23 cellular contexts compared by ENCODE assay signal in the genomic region with DNA sequence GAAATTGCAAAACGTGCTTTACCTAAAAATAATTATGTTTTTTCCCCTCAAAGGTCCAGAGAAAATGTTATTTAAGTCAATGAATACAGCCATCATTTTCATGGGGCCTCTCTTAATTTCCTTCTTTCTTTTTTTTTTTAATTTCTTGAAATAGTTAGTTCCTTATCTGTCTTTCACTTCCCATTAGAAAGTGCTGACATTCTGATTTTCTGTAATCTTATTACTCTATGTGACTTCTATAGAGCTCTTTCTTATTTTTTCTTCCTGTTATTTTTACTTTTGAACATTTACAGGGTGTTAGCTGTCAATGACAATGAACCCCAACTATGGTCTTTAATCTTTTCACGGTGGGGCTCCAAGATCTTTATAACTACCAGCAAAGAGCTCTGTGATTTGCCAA. TPM values are rescaled to one million over a fixed set of nuclear protein-coding genes. Genes with fewer than 3 reads are reported as not detected.
A peak's percentile ranks its signal among the peaks of the same experiment; 100 is the strongest.
DNase-seq lines count a peak whose midpoint lies in the region; ATAC-seq, FAIRE-seq and TF ChIP-seq lines count a peak whose summit lies in the region.
"Had no signal": no experiment of that assay in that cellular context is flagged by ENCODE, and none has a peak within 500 bp of the region (broad histone marks: within the 10 kb centered on the region; RNA-seq: fewer than 3 reads in every experiment).

No MANE protein-coding gene starts in this region.

- TF ChIP-seq RAD21 in A549 (conservative IDR thresholded peaks at IDR 0.05 in 1 of 2, IDR thresholded peaks at IDR 0.05 in 1 of 2), result no peak

- TF ChIP-seq POLR2A in A549 (IDR thresholded peaks at IDR 0.05; ENCODE audit: low read length), result no peak

- H3K4me1 ChIP-seq in A549 (no peaks in the 10 kb centered on the region), Karpas-422 (ENCODE audit: low read length) (peaks cover 17% of the 10 kb centered on the region), mesenchymal stem cell (ENCODE audit: control insufficient read depth, insufficient read depth, low read depth, low read length) (no peaks in the 10 kb centered on the region), GM23338 (ENCODE audit: insufficient read depth) (no peaks in the 10 kb centered on the region), neural progenitor cell (peaks cover 8% of the 10 kb centered on the region)

- no peaks in the 10 kb centered on the region for H3K9me2 ChIP-seq in Karpas-422 (replicated peaks; ENCODE audit: insufficient read depth, low read length)
- H3K9me2 ChIP-seq in SU-DHL-6 (replicated peaks; ENCODE audit: insufficient read depth, low read length), result no peaks in the 10 kb centered on the region
- no peaks in the 10 kb centered on the region for H3K9me2 ChIP-seq in GM23338 (ENCODE audit: insufficient read depth)

- H2BK120ac ChIP-seq in mesenchymal stem cell (ENCODE audit: low read depth, low read length), result no peak overlapping the region

- CTCF ChIA-PET in A549 (lab: Yijun Ruan, JAX), result interaction anchor here (1.0 kb wide), 3 partner anchors 8 to 12 kb away, joined by 3 read pairs; no protein-coding TSS in a partner anchor

- H3K9ac ChIP-seq in Karpas-422 (ENCODE audit: low read length), result no peak overlapping the region
- no peak overlapping the region for H3K9ac ChIP-seq in SU-DHL-6 (ENCODE audit: low read length)
- H3K9ac ChIP-seq in mesenchymal stem cell (ENCODE audit: low read length), result no peak overlapping the region
- H3K9ac ChIP-seq in neural progenitor cell, result no peak overlapping the region

- H2AFZ ChIP-seq in Karpas-422 (ENCODE audit: low read length) (no peak overlapping the region), SU-DHL-6 (ENCODE audit: low read depth, low read length, severe bottlenecking) (no peak overlapping the region), mesenchymal stem cell (ENCODE audit: low read depth, low read length) (no peak overlapping the region), GM23338 (no peak overlapping the region), neural progenitor cell (replicated peaks) (no peak overlapping the region)
- H2AFZ ChIP-seq: hepatocyte had no signal

- H3K4me1 Mint-ChIP-seq in GM23338 (no peaks in the 10 kb centered on the region), neural progenitor cell (no peaks in the 10 kb centered on the region)

- H3K36me3 ChIP-seq in Karpas-422 (ENCODE audit: insufficient read depth, low read length) (no peaks in the 10 kb centered on the region), SU-DHL-6 (ENCODE audit: low read length) (peaks cover 4% of the 10 kb centered on the region; the same call in 1 of the 2 replicates), mesenchymal stem cell (ENCODE audit: control insufficient read depth in 1 of 2, insufficient read depth in 2 of 2, low read depth in 1 of 2, low read length in 2 of 2) (no peaks in the 10 kb centered on the region), GM23338 (ENCODE audit: insufficient read depth) (no peaks in the 10 kb centered on the region; the same call in 1 of the 2 replicates), neural progenitor cell (no peaks in the 10 kb centered on the region)
- H3K36me3 ChIP-seq: brain microvascular endothelial cell had no signal

- H3K79me1 ChIP-seq in mesenchymal stem cell (replicated peaks; ENCODE audit: low read length, poor library complexity, severe bottlenecking), result no peaks in the 10 kb centered on the region

- peaks cover 11% of the 10 kb centered on the region; the same call in 1 of the 3 replicates for H3K9me3 ChIP-seq in A549
- H3K9me3 ChIP-seq in Karpas-422 (ENCODE audit: low read length), result peaks cover 11% of the 10 kb centered on the region
- H3K9me3 ChIP-seq in SU-DHL-6 (ENCODE audit: insufficient read depth, low read length), result peaks cover 8% of the 10 kb centered on the region
- H3K9me3 ChIP-seq in mesenchymal stem cell (ENCODE audit: control insufficient read depth, low read length), result peaks cover 22% of the 10 kb centered on the region
- H3K9me3 ChIP-seq in neural progenitor cell (ENCODE audit: low read depth), result no peaks in the 10 kb centered on the region

- no peak overlapping the region for H3K18ac ChIP-seq in mesenchymal stem cell (ENCODE audit: low read depth in 1 of 2, low read length in 2 of 2)

- H2BK15ac ChIP-seq in mesenchymal stem cell (ENCODE audit: low read depth, poor library complexity, severe bottlenecking), result no peak overlapping the region

- 17% methylated on average over 2 of the region's 2 CpGs for WGBS in A549 (ENCODE audit: missing lambda C conversion rate)
- 70% methylated on average over 2 of the region's 2 CpGs for WGBS in mesenchymal stem cell

- H4K8ac ChIP-seq in mesenchymal stem cell (ENCODE audit: low read length), result no peak overlapping the region

- H4K20me1 ChIP-seq in Karpas-422 (ENCODE audit: insufficient read depth, low read depth, low read length) (no peaks in the 10 kb centered on the region), SU-DHL-6 (ENCODE audit: low read depth, low read length) (no peaks in the 10 kb centered on the region), GM23338 (replicated peaks; ENCODE audit: insufficient read depth) (no peaks in the 10 kb centered on the region), neural progenitor cell (ENCODE audit: low read depth) (no peaks in the 10 kb centered on the region)

- no peak overlapping the region for H2BK5ac ChIP-seq in mesenchymal stem cell (ENCODE audit: low read depth, low read length, poor library complexity, severe bottlenecking)

- H3K4ac ChIP-seq in mesenchymal stem cell (ENCODE audit: low read depth in 1 of 2, low read length in 2 of 2), result no peak overlapping the region

- ATAC-seq in A549, result no peak
- no peak for ATAC-seq in HG02870 (IDR thresholded peaks at IDR 0.05; ENCODE audit: unreplicated experiment)
- ATAC-seq in GM23338, result no peak
- ATAC-seq: PC-3, SK-N-SH treated with all-trans-retinoic acid at 6 μM for 48 hours had no signal

- no peak overlapping the region for H2BK12ac ChIP-seq in mesenchymal stem cell (ENCODE audit: low read length in 2 of 2)

- no peak overlapping the region for H2AK5ac ChIP-seq in mesenchymal stem cell (ENCODE audit: low read length, severe bottlenecking)

- no peaks in the 10 kb centered on the region for H3K27me3 ChIP-seq in Karpas-422 (ENCODE audit: low read length)
- H3K27me3 ChIP-seq in SU-DHL-6 (ENCODE audit: low read length), result no peaks in the 10 kb centered on the region
- H3K27me3 ChIP-seq in mesenchymal stem cell (ENCODE audit: control insufficient read depth in 1 of 2, insufficient read depth in 1 of 2, low read length in 2 of 2), result no peaks in the 10 kb centered on the region
- no peaks in the 10 kb centered on the region for H3K27me3 ChIP-seq in GM23338 (ENCODE audit: insufficient read depth)
- no peaks in the 10 kb centered on the region for H3K27me3 ChIP-seq in neural progenitor cell
- H3K27me3 ChIP-seq: brain microvascular endothelial cell, hepatocyte had no signal

- H3K9me3 Mint-ChIP-seq in GM23338 (peaks cover 10% of the 10 kb centered on the region), neural progenitor cell (peaks cover 14% of the 10 kb centered on the region)

- no peaks in the 10 kb centered on the region for H3K27me3 Mint-ChIP-seq in GM23338 (ENCODE audit: insufficient read depth, low read depth, poor library complexity)
- H3K27me3 Mint-ChIP-seq in neural progenitor cell (ENCODE audit: insufficient read depth, low read depth), result no peaks in the 10 kb centered on the region
- H3K27me3 Mint-ChIP-seq: activated naive CD8-positive, alpha-beta T cell treated with anti-CD3 and anti-CD28 coated beads, Interleukin-2, amount 10 ng/mL, durations not matched to agents 7 days and 5 days; stimulated activated naive CD8-positive, alpha-beta T cell treated with anti-CD3 and anti-CD28 coated beads, Interleukin-15, Interleukin-2, amounts not matched to agents 100 ng/mL and 50 ng/mL, for 24 hours had no signal

- POLR2A ChIA-PET in A549 (lab: Yijun Ruan, JAX), result no interaction called here

- no peak overlapping the region for H3K27ac Mint-ChIP-seq in GM23338
- no peak overlapping the region for H3K27ac Mint-ChIP-seq in neural progenitor cell
- H3K27ac Mint-ChIP-seq: activated naive CD8-positive, alpha-beta T cell treated with anti-CD3 and anti-CD28 coated beads, Interleukin-2, amount 10 ng/mL, durations not matched to agents 7 days and 5 days; stimulated activated naive CD8-positive, alpha-beta T cell treated with anti-CD3 and anti-CD28 coated beads, Interleukin-15, Interleukin-2, amounts not matched to agents 100 ng/mL and 50 ng/mL, for 24 hours had no signal

- H3F3A ChIP-seq in SU-DHL-6 (ENCODE audit: insufficient read depth), result no peaks in the 10 kb centered on the region
- H3F3A ChIP-seq in GM23338 (replicated peaks; ENCODE audit: low read depth), result no peaks in the 10 kb centered on the region
- no peaks in the 10 kb centered on the region for H3F3A ChIP-seq in neural progenitor cell (ENCODE audit: low read depth)

- no peak overlapping the region for H4K91ac ChIP-seq in mesenchymal stem cell (ENCODE audit: low read length)

- H3K4me3 ChIP-seq in A549 (no peak overlapping the region), Karpas-422 (ENCODE audit: low read length) (no peak overlapping the region), SU-DHL-6 (ENCODE audit: insufficient read depth, low read length, poor library complexity, severe bottlenecking) (no peak overlapping the region), mesenchymal stem cell (ENCODE audit: insufficient read depth in 1 of 2, low read depth in 1 of 2, low read length in 2 of 2) (no peak overlapping the region), GM23338 (no peak overlapping the region), neural progenitor cell (no peak overlapping the region)
- H3K4me3 ChIP-seq: hepatocyte had no signal

- no peak for TF ChIP-seq EP300 in A549 (IDR thresholded peaks at IDR 0.05)

- H3K4me3 Mint-ChIP-seq in GM23338 (no peak overlapping the region), neural progenitor cell (no peak overlapping the region)
- H3K4me3 Mint-ChIP-seq: activated naive CD8-positive, alpha-beta T cell treated with anti-CD3 and anti-CD28 coated beads, Interleukin-2, amount 10 ng/mL, durations not matched to agents 7 days and 5 days; stimulated activated naive CD8-positive, alpha-beta T cell treated with anti-CD3 and anti-CD28 coated beads, Interleukin-15, Interleukin-2, amounts not matched to agents 100 ng/mL and 50 ng/mL, for 24 hours had no signal

- no peak overlapping the region for H3K23ac ChIP-seq in mesenchymal stem cell (ENCODE audit: low read length in 2 of 2)

- FAIRE-seq in A549 (lab: Jason Lieb, UNC), result no peak
- FAIRE-seq: endothelial cell of umbilical vein had no signal

- no peak overlapping the region for H3K4me2 ChIP-seq in A549
- H3K4me2 ChIP-seq in Karpas-422 (ENCODE audit: low read depth, low read length, poor library complexity, severe bottlenecking), result peak overlapping the region; percentile 39
- peak overlapping the region; percentile 15 for H3K4me2 ChIP-seq in SU-DHL-6 (ENCODE audit: low read depth, low read length, poor library complexity, severe bottlenecking)
- no peak overlapping the region for H3K4me2 ChIP-seq in mesenchymal stem cell (ENCODE audit: low read length, poor library complexity, severe bottlenecking)
- no peak overlapping the region for H3K4me2 ChIP-seq in GM23338
- H3K4me2 ChIP-seq in neural progenitor cell, result no peak overlapping the region
- H3K4me2 ChIP-seq: hepatocyte had no signal

- H3K14ac ChIP-seq in mesenchymal stem cell (ENCODE audit: low read length in 2 of 2), result no peak overlapping the region

- TF ChIP-seq CTCF in A549 (IDR thresholded peaks at IDR 0.05) (no peak), SU-DHL-6 (IDR thresholded peaks at IDR 0.05; ENCODE audit: insufficient read depth, low read length, poor library complexity, severe bottlenecking) (no peak), GM23338 (conservative IDR thresholded peaks at IDR 0.05; ENCODE audit: low read depth in 2 of 2) (no peak), neural progenitor cell (IDR thresholded peaks at IDR 0.05) (no peak)

- DNase-seq in A549 (ENCODE audit: low read depth in 1 of 2, low spot score in 1 of 2) (no peak), Karpas-422 (peak; percentile 77), medulla oblongata (ENCODE audit: extremely low spot score) (peak; percentile 62), mesenchymal stem cell (no peak), GM23338 (ENCODE audit: low spot score) (no peak), neural progenitor cell (ENCODE audit: low spot score) (no peak)
- DNase-seq: activated naive CD8-positive, alpha-beta T cell treated with anti-CD3 and anti-CD28 coated beads, Interleukin-2, amount 10 ng/mL, durations not matched to agents 7 days and 5 days; brain microvascular endothelial cell; COR-L47; islet precursor cell; NCI-H2029; PC-3; trophoblast cell had no signal

- H3K79me2 ChIP-seq in Karpas-422 (ENCODE audit: low read length), result no peaks in the 10 kb centered on the region
- no peaks in the 10 kb centered on the region for H3K79me2 ChIP-seq in SU-DHL-6 (ENCODE audit: insufficient read depth, low read length)
- H3K79me2 ChIP-seq in GM23338 (replicated peaks; ENCODE audit: insufficient read depth), result no peaks in the 10 kb centered on the region
- no peaks in the 10 kb centered on the region for H3K79me2 ChIP-seq in neural progenitor cell (ENCODE audit: low read depth)
- H3K79me2 ChIP-seq: hepatocyte had no signal

- H3K27ac ChIP-seq in A549 (no peak overlapping the region), Karpas-422 (ENCODE audit: low read length) (no peak overlapping the region), SU-DHL-6 (ENCODE audit: low read depth, low read length) (no peak overlapping the region), mesenchymal stem cell (ENCODE audit: low read length, poor library complexity, severe bottlenecking) (no peak overlapping the region), GM23338 (ENCODE audit: low read depth) (no peak overlapping the region), neural progenitor cell (no peak overlapping the region)
- H3K27ac ChIP-seq: brain microvascular endothelial cell, hepatocyte had no signal

- H3K36me3 Mint-ChIP-seq in GM23338 (ENCODE audit: low read depth), result peaks cover 7% of the 10 kb centered on the region; the same call in 2 of the 3 replicates
- H3K36me3 Mint-ChIP-seq in neural progenitor cell, result no peaks in the 10 kb centered on the region

RNA-seq across cellular contexts. Expression of gene CTLA4, which starts 30.0 kb away (rescaled TPM):
- not detected in 2 replicates for polyA plus RNA-seq in A549 (2011; rRNA removed)
- not detected in 2 replicates for polyA plus RNA-seq in A549 (2012; cell fraction: cytosol; rRNA removed)
- polyA plus RNA-seq in A549 (2012; cell fraction: nucleus; rRNA removed), result not detected in 2 replicates
- polyA plus RNA-seq in A549 (2017; fragmentation: RNase III; extraction: RNeasy Plus Mini Kit Qiagen cat#74134 plus additional on column Dnase treatment), result not detected in 3 replicates
- not detected in 2 replicates for polyA minus RNA-seq in A549 (2011; rRNA and poly(A)+ RNA removed)
- not detected in 2 replicates for total RNA-seq in Karpas-422 (2014; rRNA removed; shearing (Covaris generic); ENCODE audit: low replicate concordance)
- not detected for polyA plus RNA-seq in mesenchymal stem cell (2013, experiment 1 of 2)
- polyA plus RNA-seq in mesenchymal stem cell (2013, experiment 2 of 2), result not detected
- not detected in 2 replicates for total RNA-seq in GM23338 (2014; rRNA removed; shearing (Covaris generic))
- polyA plus RNA-seq in GM23338 (2016; fragmentation: Nextera tagmentation; extraction: Ambion mirVana), result not detected in 2 replicates
- total RNA-seq in neural progenitor cell (ENCODE audit: low replicate concordance), result not detected in 2 replicates
- total RNA-seq: endothelial cell of umbilical vein, H4, hepatocyte, MCF 10A, NCI-H460, PC-3, renal cortical epithelial cell had no signal
- polyA plus RNA-seq: endothelial cell of umbilical vein, hepatocyte had no signal

RNA-seq across cellular contexts. Expression of gene ICOS, which starts 39.0 kb away (rescaled TPM):
- polyA plus RNA-seq in A549 (2011; rRNA removed) (not detected in 2 replicates), A549 (2017; fragmentation: RNase III; extraction: RNeasy Plus Mini Kit Qiagen cat#74134 plus additional on column Dnase treatment) (not detected in 3 replicates), GM23338 (2016; fragmentation: Nextera tagmentation; extraction: Ambion mirVana) (not detected in 2 replicates)
- not detected in 2 replicates for polyA plus RNA-seq in A549 (2012; cell fraction: cytosol; rRNA removed)
- not detected in 2 replicates for polyA plus RNA-seq in A549 (2012; cell fraction: nucleus; rRNA removed)
- polyA minus RNA-seq in A549 (2011; rRNA and poly(A)+ RNA removed), result not detected in 2 replicates
- total RNA-seq in Karpas-422 (2014; rRNA removed; shearing (Covaris generic); ENCODE audit: low replicate concordance), result not detected in 2 replicates
- polyA plus RNA-seq in mesenchymal stem cell (2013, experiment 1 of 2), result not detected
- polyA plus RNA-seq in mesenchymal stem cell (2013, experiment 2 of 2), result not detected
- not detected in 2 replicates for total RNA-seq in GM23338 (2014; rRNA removed; shearing (Covaris generic))
- not detected in 2 replicates for total RNA-seq in neural progenitor cell (ENCODE audit: low replicate concordance)
- total RNA-seq: endothelial cell of umbilical vein, H4, MCF 10A, NCI-H460, PC-3, renal cortical epithelial cell had no signal
- polyA plus RNA-seq: endothelial cell of umbilical vein, hepatocyte had no signal

Comparison
In these comparisons a context has a peak if more than half of its experiments do, and no peak if none do; other contexts are left out.
1. DNase-seq: peak in Karpas-422 (single experiment) and medulla oblongata (single experiment); none in A549 (0 of 2), mesenchymal stem cell (single experiment), GM23338 (single experiment) and neural progenitor cell (single experiment).
2. H3K4me2 ChIP-seq: peak in Karpas-422 (single experiment) and SU-DHL-6 (single experiment); none in A549 (single experiment), mesenchymal stem cell (single experiment), GM23338 (single experiment) and neural progenitor cell (single experiment).